ENCODE assay signal across 28 cellular contexts in the genomic region with DNA sequence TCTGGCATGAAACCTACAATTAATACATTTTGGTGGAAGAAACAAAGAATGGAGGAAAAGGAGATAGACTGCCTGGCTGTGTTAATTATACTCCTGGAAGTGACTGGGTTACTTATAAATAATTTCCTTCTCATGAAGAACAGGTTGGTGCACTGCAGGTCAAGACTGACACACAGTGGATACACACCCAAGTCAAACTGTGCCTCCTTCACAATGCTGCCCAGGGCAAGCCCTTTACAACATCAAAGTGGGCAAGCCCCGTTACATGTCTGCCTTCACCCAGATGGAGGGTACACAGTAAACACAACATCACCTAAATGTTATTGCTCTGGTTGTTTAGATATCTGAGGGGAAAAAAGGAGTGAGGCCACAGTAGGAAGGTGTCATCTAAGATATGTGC.
"Had no signal": no experiment of that assay in that cellular context is flagged by ENCODE, and none has a peak within 500 bp of the region (broad histone marks: within the 10 kb centered on the region; RNA-seq: fewer than 3 reads in every experiment).

No MANE protein-coding gene starts in this region.

- H3K27me3 ChIP-seq: heart right ventricle, hepatocyte, left lung, neural progenitor cell, ovary, right atrium auricular region, right lobe of liver, stomach, testis, thyroid gland, transverse colon, upper lobe of right lung had no signal

- H3K9ac ChIP-seq: neural progenitor cell had no signal

- H3K27ac ChIP-seq: heart right ventricle, hepatocyte, left lung, lower lobe of right lung, neural progenitor cell, ovary, right atrium auricular region, right lobe of liver, stomach, testis, thyroid gland, transverse colon, upper lobe of right lung had no signal

- H3K4me1 ChIP-seq: heart right ventricle, left lung, lower lobe of right lung, neural progenitor cell, right atrium auricular region, right lobe of liver, stomach, testis, thyroid gland, transverse colon, upper lobe of right lung had no signal

- H3K4me3 ChIP-seq: heart right ventricle, hepatocyte, left lung, lower lobe of right lung, neural progenitor cell, ovary, right atrium auricular region, right lobe of liver, stomach, testis, thyroid gland, transverse colon, upper lobe of right lung had no signal

- H3K9me3 ChIP-seq: lower lobe of right lung, ovary, right atrium auricular region, right lobe of liver, testis, thyroid gland, transverse colon, upper lobe of right lung had no signal

- ATAC-seq: heart right ventricle; left colon; left lung; lower lobe of right lung; natural killer cell; right lobe of liver; stimulated activated naive B cell treated with anti-CD40 and anti-IgM and Interleukin-4, amounts not matched to agents 10 μg/mL and 1 μg/mL and 100 μg/mL, for 72 hours; stimulated activated naive CD8-positive, alpha-beta T cell treated with anti-CD3 and anti-CD28 coated beads, Interleukin-15, Interleukin-2, amounts not matched to agents 100 U/mL and 50 U/mL, for 24 hours; upper lobe of right lung had no signal

- H3K4me2 ChIP-seq: hepatocyte, neural progenitor cell had no signal

- DNase-seq: heart right ventricle; kidney glomerular epithelial cell; left colon; left lung; lower lobe of right lung; mammary epithelial cell; mesenchymal stem cell; naive B cell; natural killer cell; nephron progenitor cell; ovary; right lobe of liver; stimulated activated CD4-positive, alpha-beta T cell treated with anti-CD3 and anti-CD28 coated beads, Interleukin-12 subunit alpha, Interleukin-12 subunit beta, amount 100 ng/mL, for 4 hours; stimulated activated CD4-positive, alpha-beta T cell treated with anti-CD3 and anti-CD28 coated beads, Interleukin-15, amount 100 ng/mL, for 24 hours; stimulated activated CD4-positive, alpha-beta T cell treated with anti-CD3 and anti-CD28 coated beads, Interleukin-2, amount 100 ng/mL, for 24 hours; stimulated activated CD4-positive, alpha-beta T cell treated with anti-CD3 and anti-CD28 coated beads, Interleukin-4, amount 100 ng/mL, for 1 hour; stimulated activated naive B cell treated with anti-CD40 and anti-IgM and Interleukin-4, amounts not matched to agents 10 μg/mL and 1 μg/mL and 100 μg/mL, for 72 hours; stimulated activated naive CD8-positive, alpha-beta T cell treated with anti-CD3 and anti-CD28 coated beads, Interleukin-15, Interleukin-2, amounts not matched to agents 100 U/mL and 50 U/mL, for 24 hours; stomach; testis; thyroid gland; transverse colon; upper lobe of right lung had no signal

- H2AFZ ChIP-seq: hepatocyte, neural progenitor cell had no signal

- FAIRE-seq: keratinocyte, urothelium cell line had no signal

- H3K36me3 ChIP-seq: heart right ventricle, left lung, lower lobe of right lung, neural progenitor cell, ovary, right atrium auricular region, right lobe of liver, stomach, thyroid gland, transverse colon, upper lobe of right lung had no signal

- H3K79me2 ChIP-seq: hepatocyte had no signal
